Comparison of ENCODE assay signal across 13 cellular contexts in the genomic region with DNA sequence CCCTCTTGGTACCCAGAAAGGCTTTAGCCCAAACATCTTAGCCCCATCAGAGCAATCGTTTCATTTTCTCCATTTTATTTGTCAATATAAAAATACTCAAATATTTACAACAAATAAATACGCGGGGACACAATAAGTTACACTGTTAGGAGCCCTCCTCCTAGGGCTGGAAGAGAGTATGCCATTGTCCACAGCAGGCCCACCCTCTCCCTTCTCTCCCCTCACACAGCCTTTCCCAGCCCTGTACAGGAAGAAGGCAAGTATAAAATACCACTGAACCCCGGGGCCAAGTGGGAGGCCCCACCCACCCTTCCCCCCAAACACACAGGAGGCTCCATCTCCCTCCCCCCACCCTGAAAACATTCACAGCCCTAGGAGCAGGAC. TPM values are rescaled to one million over a fixed set of nuclear protein-coding genes. Genes with fewer than 3 reads are reported as not detected.
DNase-seq lines count a peak whose midpoint lies in the region; ATAC-seq and TF ChIP-seq lines count a peak whose summit lies in the region.
"Had no signal": no experiment of that assay in that cellular context is flagged by ENCODE, and none has a peak within 500 bp of the region (broad histone marks: within the 10 kb centered on the region; RNA-seq: fewer than 3 reads in every experiment).

No MANE protein-coding gene starts in this region.

- intact Hi-C loops in natural killer cell (cut with micrococcal nuclease), result loop anchor here (5.0 to 10.0 kb wide), 2 partner anchors 42 to 255 kb away; partner anchors contain the start of genes ANKRD36 and CNNM3

- TF ChIP-seq CTCF in coronary artery (IDR thresholded peaks at IDR 0.05) (no peak), natural killer cell (IDR thresholded peaks at IDR 0.05) (no peak), tibial nerve (IDR thresholded peaks at IDR 0.05) (no peak)

- TF ChIP-seq POLR2A in tibial nerve (IDR thresholded peaks at IDR 0.05), result no peak

- H3K4me3 ChIP-seq in coronary artery (no peak overlapping the region), tibial nerve (peak overlapping the region in 1 of 4 donors; percentile 86)
- H3K4me3 ChIP-seq: thyroid gland had no signal

- peaks cover 0 to 78% (median 28%) of the 10 kb centered on the region in 4 donors for H3K4me1 ChIP-seq in tibial nerve

- no peaks in the 10 kb centered on the region for H3K36me3 Mint-ChIP-seq in activated naive CD8-positive, alpha-beta T cell
- peaks cover 4% of the 10 kb centered on the region for H3K36me3 Mint-ChIP-seq in activated naive CD8-positive, alpha-beta T cell treated with anti-CD3 and anti-CD28 coated beads for 36 hours
- peaks cover 4% of the 10 kb centered on the region for H3K36me3 Mint-ChIP-seq in natural killer cell

- peak overlapping the region; percentile 46 for H3K4me3 Mint-ChIP-seq in activated naive CD8-positive, alpha-beta T cell
- H3K4me3 Mint-ChIP-seq in activated naive CD8-positive, alpha-beta T cell treated with anti-CD3 and anti-CD28 coated beads for 36 hours, result no peak overlapping the region
- H3K4me3 Mint-ChIP-seq in natural killer cell, result no peak overlapping the region

- TF ChIP-seq EP300 in tibial nerve (IDR thresholded peaks at IDR 0.05), result no peak

- H3K9me3 ChIP-seq in tibial nerve, result no peaks in the 10 kb centered on the region
- H3K9me3 ChIP-seq: thyroid gland had no signal

- peaks cover 0 to 45% (median 22%) of the 10 kb centered on the region in 3 donors for H3K36me3 ChIP-seq in tibial nerve

- peak overlapping the region; percentile 28 for H3K27ac Mint-ChIP-seq in activated naive CD8-positive, alpha-beta T cell
- no peak overlapping the region for H3K27ac Mint-ChIP-seq in activated naive CD8-positive, alpha-beta T cell treated with anti-CD3 and anti-CD28 coated beads for 36 hours
- peak overlapping the region; percentile 77 to 81 for H3K27ac Mint-ChIP-seq in natural killer cell
- H3K27ac Mint-ChIP-seq: activated T-cell treated with anti-CD3 and anti-CD28 coated beads, Interleukin-2, amount 50 U/mL, for 72 hours had no signal

- H3K9me3 Mint-ChIP-seq in activated naive CD8-positive, alpha-beta T cell (ENCODE audit: low read depth), result no peaks in the 10 kb centered on the region
- no peaks in the 10 kb centered on the region for H3K9me3 Mint-ChIP-seq in activated naive CD8-positive, alpha-beta T cell treated with anti-CD3 and anti-CD28 coated beads for 36 hours
- H3K9me3 Mint-ChIP-seq in natural killer cell, result no peaks in the 10 kb centered on the region
- H3K9me3 Mint-ChIP-seq: activated T-cell treated with anti-CD3 and anti-CD28 coated beads, Interleukin-2, amount 50 U/mL, for 72 hours had no signal

- WGBS in tibial nerve, 2 donors, result 14 to 24% methylated on average over 4 of the region's 4 CpGs

- peaks cover 37% of the 10 kb centered on the region for H3K4me1 Mint-ChIP-seq in activated naive CD8-positive, alpha-beta T cell (ENCODE audit: low read depth)
- H3K4me1 Mint-ChIP-seq in activated naive CD8-positive, alpha-beta T cell treated with anti-CD3 and anti-CD28 coated beads for 36 hours, result peaks cover 28% of the 10 kb centered on the region
- H3K4me1 Mint-ChIP-seq in natural killer cell, result peaks cover 40 to 52% of the 10 kb centered on the region in 2 donors

- no peak for DNase-seq in activated naive CD8-positive, alpha-beta T cell treated with anti-CD3 and anti-CD28 coated beads for 36 hours
- DNase-seq in coronary artery (ENCODE audit: low spot score) (no peak), natural killer cell (no peak), tibial nerve (ENCODE audit: low spot score in 2 of 2) (no peak), NOMO-1 treated with DMSO at 0.1 percent for 48 hours (lab: John Stamatoyannopoulos, UW; ENCODE audit: unreplicated experiment) (no peak), HPDE6-E6E7 (ENCODE audit: extremely low spot score) (no peak)
- no peak for DNase-seq in activated CD8-positive, alpha-beta memory T cell treated with anti-CD3 and anti-CD28 coated beads, Interleukin-2, amount 50 U/mL, for 4 hours
- DNase-seq: NCI-H1105 treated with DMSO at 0.1 percent for 48 hours had no signal

- ATAC-seq in natural killer cell, result no peak
- ATAC-seq: activated T-cell treated with anti-CD3 and anti-CD28 coated beads, Interleukin-2, amount 50 U/mL, for 72 hours; GM12878; Right ventricle myocardium inferior had no signal

- H3K27ac ChIP-seq in coronary artery (peak overlapping the region; percentile 84 to 88), tibial nerve (peak overlapping the region; percentile 84 to 99 (median 96))

- H3K27me3 Mint-ChIP-seq in activated naive CD8-positive, alpha-beta T cell, result no peaks in the 10 kb centered on the region
- no peaks in the 10 kb centered on the region for H3K27me3 Mint-ChIP-seq in activated naive CD8-positive, alpha-beta T cell treated with anti-CD3 and anti-CD28 coated beads for 36 hours
- no peaks in the 10 kb centered on the region for H3K27me3 Mint-ChIP-seq in natural killer cell (ENCODE audit: low read depth in 2 of 2)

- H3K27me3 ChIP-seq in tibial nerve, result no peaks in the 10 kb centered on the region
- H3K27me3 ChIP-seq: thyroid gland had no signal

RNA-seq across cellular contexts. Expression of gene ANKRD39, which starts 1.9 kb away (rescaled TPM):
- 10 to 100 TPM; 22.7 to 25.2 TPM for total RNA-seq in activated naive CD8-positive, alpha-beta T cell treated with anti-CD3 and anti-CD28 coated beads for 36 hours
- total RNA-seq in natural killer cell (10 to 100 TPM; 15.5 to 22.3 (median 21.6) TPM), tibial nerve (10 to 100 TPM; 13.8 to 23.7 (median 19.5) TPM)

RNA-seq across cellular contexts. Expression of gene SEMA4C, which starts 10.2 kb away (rescaled TPM):
- total RNA-seq in activated naive CD8-positive, alpha-beta T cell treated with anti-CD3 and anti-CD28 coated beads for 36 hours, result 1 to 10 TPM; 5.9 to 8.3 TPM
- 10 to 100 TPM; 51.8 to 78.1 (median 65.8) TPM for total RNA-seq in natural killer cell
- total RNA-seq in tibial nerve, result 100 to 1,000 TPM; 120 to 181 (median 147) TPM

RNA-seq across cellular contexts. Expression of gene ANKRD23, which starts 15.9 kb away (rescaled TPM):
- total RNA-seq in activated naive CD8-positive, alpha-beta T cell treated with anti-CD3 and anti-CD28 coated beads for 36 hours, result 1 to 10 TPM; 2.7 to 3.2 TPM
- total RNA-seq in natural killer cell (10 to 100 TPM in 2 of 3 donors, 1 to 10 TPM in 1; 8.3 to 11.2 (median 10.1) TPM), tibial nerve (10 to 100 TPM in 2 of 4 donors, 1 to 10 TPM in 2; 6.1 to 23.1 (median 11.2) TPM)

RNA-seq across cellular contexts. Expression of gene CNNM3, which starts 43.6 kb away (rescaled TPM):
- 10 to 100 TPM; 15.5 to 17.2 TPM for total RNA-seq in activated naive CD8-positive, alpha-beta T cell treated with anti-CD3 and anti-CD28 coated beads for 36 hours
- total RNA-seq in natural killer cell, result 10 to 100 TPM; 33.8 to 55.2 (median 45.6) TPM
- 10 to 100 TPM; 21.8 to 27.8 (median 22.9) TPM for total RNA-seq in tibial nerve

Comparison
In these comparisons a context has a peak if more than half of its experiments do, and no peak if none do; other contexts are left out.
1. RNA of gene SEMA4C, which starts 10.2 kb away (total RNA-seq): 120 to 181 TPM in tibial nerve and 51.8 to 78.1 TPM in natural killer cell; 5.9 to 8.3 TPM in activated naive CD8-positive, alpha-beta T cell treated with anti-CD3 and anti-CD28 coated beads for 36 hours; every median in the first group is over 4 times any median in the second.